1 cellular context compared by ENCODE assay signal in genomic region chr11:1486054-1486825, GRCh38.
TF ChIP-seq lines count a peak whose summit lies in the region.

Gene MOB2, minus strand, starts transcription at chr11:1486779. Its CDS starts 223 bp downstream, at chr11:1486556.

TF ChIP-seq in A549, 52 proteins besides CTCF, POLR2A, EP300 and RAD21:
- TF ChIP-seq HMGXB4 (CRISPR knock-in tag; IDR thresholded peaks at IDR 0.05; ENCODE audit: borderline replicate concordance) (no peak), ZFP36 (IDR thresholded peaks at IDR 0.05; ENCODE audit: borderline replicate concordance, partially characterized antibody) (no peak), EHF (CRISPR knock-in tag; IDR thresholded peaks at IDR 0.05) (no peak), HES2 (IDR thresholded peaks at IDR 0.05) (no peak), BCL3 (IDR thresholded peaks at IDR 0.05) (no peak), NR3C1 (IDR thresholded peaks at IDR 0.05) (no peak), RCOR1 (IDR thresholded peaks at IDR 0.05; ENCODE audit: low read depth, low read length) (no peak), E2F6 (IDR thresholded peaks at IDR 0.05; ENCODE audit: borderline replicate concordance, low read depth) (no peak), PBX3 (IDR thresholded peaks at IDR 0.05) (no peak), NPAS2 (CRISPR knock-in tag; IDR thresholded peaks at IDR 0.05; ENCODE audit: borderline replicate concordance) (no peak), HOXB13 (CRISPR knock-in tag; IDR thresholded peaks at IDR 0.05; ENCODE audit: low read depth) (no peak)
